Comparison of ENCODE assay signal across 11 cellular contexts in genomic region chr15:92910451-92910850, GRCh38. TPM values are rescaled to one million over a fixed set of nuclear protein-coding genes. Genes with fewer than 3 reads are reported as not detected.
DNase-seq lines count a peak whose midpoint lies in the region; ATAC-seq, FAIRE-seq and TF ChIP-seq lines count a peak whose summit lies in the region.
"Had no signal": no experiment of that assay in that cellular context is flagged by ENCODE, and none has a peak within 500 bp of the region (broad histone marks: within the 10 kb centered on the region; RNA-seq: fewer than 3 reads in every experiment).

No MANE protein-coding gene starts in this region.

- H2AFZ ChIP-seq in GM12878 (ENCODE audit: control insufficient read depth, low read depth, low read length), result no peak overlapping the region

- ATAC-seq in GM12878 (no peak), naive B cell (ENCODE audit: low read depth in 2 of 2) (no peak), upper lobe of right lung (peak; percentile 14), GM18867 (IDR thresholded peaks at IDR 0.05; ENCODE audit: unreplicated experiment) (no peak), HG03025 (IDR thresholded peaks at IDR 0.05; ENCODE audit: low FRiP score, unreplicated experiment) (no peak)

- intact Hi-C loops in GM12878 (cut with micrococcal nuclease; ENCODE audit: unreplicated experiment), result loop anchor here (10.0 kb wide), 1 partner anchor 246 kb away; no protein-coding TSS in a partner anchor
- intact Hi-C loops in upper lobe of right lung (cut with DNase I), result loop anchor here (10.0 kb wide), 1 partner anchor 106 kb away; no protein-coding TSS in a partner anchor

- DNase-seq in activated naive CD4-positive, alpha-beta T cell (lab: John Stamatoyannopoulos, UW), result no peak
- DNase-seq in GM12878 (ENCODE audit: low read depth, low spot score) (no peak), naive B cell (no peak), upper lobe of right lung (no peak), NCI-H226 (no peak)
- DNase-seq: C1 segment of cervical spinal cord, NCI-H2029 treated with DMSO at 0.1 percent for 48 hours had no signal

- H4K20me1 ChIP-seq in GM12878 (ENCODE audit: control insufficient read depth, insufficient read depth), result no peaks in the 10 kb centered on the region

- H3K4me3 Mint-ChIP-seq in activated naive CD4-positive, alpha-beta T cell treated with anti-CD3 and anti-CD28 coated beads, Interleukin-2, amount 50 U/mL, for 24 hours, result peak overlapping the region; percentile 67
- H3K4me3 Mint-ChIP-seq in naive B cell, result peak overlapping the region in 5 of 8 donors; percentile 6 to 73 (median 64)

- no TSS peak for BruUV-seq in GM12878 (replicated peaks; lab: Mats Ljungman, UMichigan)

- H3K36me3 Mint-ChIP-seq in activated naive CD4-positive, alpha-beta T cell treated with anti-CD3 and anti-CD28 coated beads, Interleukin-2, amount 50 U/mL, for 24 hours, result peaks cover 23% of the 10 kb centered on the region
- H3K36me3 Mint-ChIP-seq in naive B cell, result peaks cover 5 to 11% of the 10 kb centered on the region in 2 donors

- no peak overlapping the region for H3K4me2 ChIP-seq in GM12878 (ENCODE audit: control insufficient read depth, insufficient read depth)

- TF ChIP-seq RAD21 in GM12878 (IDR thresholded peaks at IDR 0.05; ENCODE audit: insufficient read depth, low read depth, low read length), result no peak

- H3K4me1 Mint-ChIP-seq in activated naive CD4-positive, alpha-beta T cell treated with anti-CD3 and anti-CD28 coated beads, Interleukin-2, amount 50 U/mL, for 24 hours, result peaks cover 99% of the 10 kb centered on the region
- peaks cover 74 to 97% (median 95%) of the 10 kb centered on the region in 3 donors for H3K4me1 Mint-ChIP-seq in naive B cell

- CTCF ChIA-PET in GM12878 (lab: Yijun Ruan, JAX), result interaction anchor here (0.9 kb wide), 1 partner anchor 113 kb away, joined by 3 read pairs; no protein-coding TSS in a partner anchor

- no peak for FAIRE-seq in GM12878 (lab: Jason Lieb, UNC)

- in situ Hi-C loops in GM12878 (cut with MboI), result loop anchor here (5.0 to 10.0 kb wide), 2 partner anchors 103 to 256 kb away; partner anchors contain the start of gene FAM174B

- RAD21 ChIA-PET in GM12878 (lab: Charles Lee; ENCODE audit: unreplicated experiment), result interaction anchor here (0.6 to 6.4 kb wide), 2 partner anchors 101 to 113 kb away, joined by 3 to 80 read pairs; no protein-coding TSS in a partner anchor

- H3K79me2 ChIP-seq in GM12878 (ENCODE audit: control insufficient read depth, insufficient read depth, low read length), result peaks cover 97% of the 10 kb centered on the region

- H3K9me3 ChIP-seq in GM12878 (replicated peaks; ENCODE audit: control insufficient read depth, insufficient read depth, low read length) (no peaks in the 10 kb centered on the region; the same call in 1 of the 3 replicates), upper lobe of right lung (no peaks in the 10 kb centered on the region)

- TF ChIP-seq EP300 in GM12878 (IDR thresholded peaks at IDR 0.05; ENCODE audit: borderline replicate concordance in 1 of 2, control insufficient read depth in 1 of 2, low read depth in 2 of 2, low read length in 2 of 2), result no peak

- no peaks in the 10 kb centered on the region for H3K9me3 Mint-ChIP-seq in activated naive CD4-positive, alpha-beta T cell treated with anti-CD3 and anti-CD28 coated beads, Interleukin-2, amount 50 U/mL, for 24 hours
- H3K9me3 Mint-ChIP-seq in naive B cell, result no peaks in the 10 kb centered on the region

- H3K27ac ChIP-seq in GM12878 (ENCODE audit: control insufficient read depth, insufficient read depth), result no peak overlapping the region
- peak overlapping the region; percentile 99 for H3K27ac ChIP-seq in upper lobe of right lung

- peak overlapping the region; percentile 91 for H3K27ac Mint-ChIP-seq in activated naive CD4-positive, alpha-beta T cell treated with anti-CD3 and anti-CD28 coated beads, Interleukin-2, amount 50 U/mL, for 24 hours
- H3K27ac Mint-ChIP-seq in naive B cell, result peak overlapping the region in 5 of 6 donors; percentile 71 to 99 (median 84)

- SMC1A ChIA-PET in GM12878 (lab: Charles Lee; ENCODE audit: uncharacterized antibody, unreplicated experiment), result interaction anchor here (11.2 kb wide), 2 partner anchors 22 to 101 kb away, joined by 135 to 252 read pairs; no protein-coding TSS in a partner anchor

- POLR2A ChIA-PET in GM12878 (lab: Charles Lee), result interaction anchor here (0.5 to 11.0 kb wide), 3 partner anchors 72 to 101 kb away, joined by 3 to 157 read pairs (median 8); no protein-coding TSS in a partner anchor

- TF ChIP-seq POLR2A in GM12878 (IDR thresholded peaks at IDR 0.05; ENCODE audit: low read depth, low read length), result no peak

- H3K4me1 ChIP-seq in GM12878 (ENCODE audit: control insufficient read depth, insufficient read depth, low read length) (peaks cover 37% of the 10 kb centered on the region), upper lobe of right lung (peaks cover 99% of the 10 kb centered on the region)

- H3K9ac ChIP-seq in GM12878 (ENCODE audit: control insufficient read depth, insufficient read depth, low read length), result no peak overlapping the region

- H3K27me3 Mint-ChIP-seq in activated naive CD4-positive, alpha-beta T cell treated with anti-CD3 and anti-CD28 coated beads, Interleukin-2, amount 50 U/mL, for 24 hours, result no peaks in the 10 kb centered on the region
- H3K27me3 Mint-ChIP-seq in naive B cell, result no peaks in the 10 kb centered on the region

- H3K27me3 ChIP-seq in GM12878 (replicated peaks in 1 of 2; ENCODE audit: control insufficient read depth in 2 of 2, insufficient read depth in 2 of 2, low read length in 1 of 2) (no peaks in the 10 kb centered on the region), upper lobe of right lung (no peaks in the 10 kb centered on the region)

- WGBS in GM12878 (ENCODE audit: insufficient coverage, insufficient replicate concordance, low lambda C conversion rate, missing lambda C conversion rate), result 71% methylated on average over 13 of the region's 13 CpGs

- H3K36me3 ChIP-seq in GM12878 (ENCODE audit: control insufficient read depth in 2 of 2, insufficient read depth in 2 of 2, low read length in 1 of 2) (peaks cover 3 to 22% of the 10 kb centered on the region in 2 experiments), upper lobe of right lung (peaks cover 6% of the 10 kb centered on the region)

- TF ChIP-seq CTCF in GM12878 (IDR thresholded peaks at IDR 0.05 in 2 of 3, conservative IDR thresholded peaks at IDR 0.05 in 1 of 3; ENCODE audit: control insufficient read depth in 2 of 3, extremely low read depth in 1 of 3, insufficient read depth in 1 of 3, low read depth in 3 of 3, low read length in 3 of 3) (no peak), upper lobe of right lung (IDR thresholded peaks at IDR 0.05) (no peak)

- H3K4me3 ChIP-seq in GM12878, result no peak overlapping the region
- no peak overlapping the region for H3K4me3 ChIP-seq in upper lobe of right lung
- H3K4me3 ChIP-seq: SK-N-MC had no signal

TF ChIP-seq in GM12878, 131 proteins besides CTCF, POLR2A, EP300 and RAD21:
- TF ChIP-seq POLR2AphosphoS5 (IDR thresholded peaks at IDR 0.05; ENCODE audit: low read length) (no peak), MLLT1 (IDR thresholded peaks at IDR 0.05) (peak; percentile 65)

RNA-seq across cellular contexts. Expression of gene CHD2, which starts 10.3 kb away (rescaled TPM):
- 881 and 884 TPM in 2 replicates for total RNA-seq in GM12878 (2013; cell fraction: nucleolus; rRNA removed)
- total RNA-seq in GM12878 (2014; rRNA removed) (57.4 and 74.4 TPM in 2 replicates), GM12878 (2014; rRNA removed; fragmentation: Illumina TruSeq; extraction: Trizol) (64.6 and 74.9 TPM in 2 replicates), GM12878 (2021) (77.0 and 87.4 TPM in 2 replicates), upper lobe of right lung (161 TPM)
- 50.2 TPM for polyA plus RNA-seq in GM12878 (2011; ENCODE audit: low read depth)
- polyA plus RNA-seq in GM12878 (2011; rRNA removed) (94.7 and 100 TPM in 2 replicates), GM12878 (2014; fragmentation: Illumina TruSeq; extraction: Trizol) (88.0 and 102 TPM in 2 replicates), GM12878 (2014; fragmentation: Nextera tagmentation; extraction: Ambion mirVana) (10 to 100 TPM; 38.1 to 42.8 TPM), GM12878 (2014; rRNA removed) (59.8 and 69.9 TPM in 2 replicates), GM12878 (2016; fragmentation: Nextera tagmentation; extraction: Ambion mirVana) (10 to 100 TPM; 53.6 to 62.0 TPM), naive B cell (ENCODE audit: low read depth in 6 of 6) (100 to 1,000 TPM in 1 of 6 donors, 10 to 100 TPM in 5; 41.6 to 134 (median 85.2) TPM)
- polyA plus RNA-seq in GM12878 (2011; cell fraction: cytosol; rRNA removed), result 65.9 and 93.5 TPM in 2 replicates
- 175 and 192 TPM in 2 replicates for polyA plus RNA-seq in GM12878 (2011; cell fraction: nucleus; rRNA removed)
- polyA plus RNA-seq in GM12878 (2012), result 64.4 and 66.3 TPM in 2 replicates
- 113 and 149 TPM in 2 replicates for polyA minus RNA-seq in GM12878 (2011; rRNA and poly(A)+ RNA removed)
- 40.9 and 46.5 TPM in 2 replicates for polyA minus RNA-seq in GM12878 (2011; cell fraction: cytosol; rRNA and poly(A)+ RNA removed)
- 297 and 397 TPM in 2 replicates for polyA minus RNA-seq in GM12878 (2011; cell fraction: nucleus; rRNA and poly(A)+ RNA removed)
